1 cellular context compared by ENCODE assay signal in the genomic region with DNA sequence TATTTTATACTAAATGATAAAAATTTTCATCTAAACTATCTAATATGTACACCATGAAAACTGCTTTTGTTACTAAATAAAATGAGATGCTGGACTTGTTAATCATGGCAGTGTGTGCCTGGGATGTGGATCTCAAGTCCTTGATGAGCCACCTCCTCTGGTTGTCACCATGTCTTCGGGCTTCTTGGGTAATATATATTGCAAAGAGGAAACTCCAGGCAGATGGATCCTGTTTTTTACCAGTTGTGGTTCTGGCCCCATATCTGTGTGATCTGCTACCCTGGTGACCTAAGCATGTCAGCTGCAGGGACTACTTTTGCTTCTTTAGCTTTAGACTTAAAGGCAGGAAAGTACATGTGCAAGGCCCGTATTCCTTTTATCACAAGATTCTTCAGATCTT.
TF ChIP-seq lines count a peak whose summit lies in the region.

No MANE protein-coding gene starts in this region.

TF ChIP-seq in endothelial cell of umbilical vein, 7 proteins besides CTCF, POLR2A, EP300 and RAD21:
- no peak for TF ChIP-seq EZH2 (IDR thresholded peaks at IDR 0.05; ENCODE audit: borderline replicate concordance, low read depth, low read length, severe bottlenecking)
- TF ChIP-seq, protein P1, sequence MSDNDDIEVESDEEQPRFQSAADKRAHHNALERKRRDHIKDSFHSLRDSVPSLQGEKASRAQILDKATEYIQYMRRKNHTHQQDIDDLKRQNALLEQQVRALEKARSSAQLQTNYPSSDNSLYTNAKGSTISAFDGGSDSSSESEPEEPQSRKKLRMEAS (IDR thresholded peaks at IDR 0.05; ENCODE audit: insufficient read depth, insufficient read length), result no peak
- TF ChIP-seq GATA2 (IDR thresholded peaks at IDR 0.05; ENCODE audit: insufficient read depth, insufficient read length, low read depth, low read length), result no peak
- TF ChIP-seq MYC (IDR thresholded peaks at IDR 0.05; ENCODE audit: low read depth, low read length), result no peak
- no peak for TF ChIP-seq JUN (IDR thresholded peaks at IDR 0.05; ENCODE audit: borderline replicate concordance, insufficient read depth, insufficient read length, low read depth)
- no peak for TF ChIP-seq POLR2AphosphoS5 (IDR thresholded peaks at IDR 0.05; ENCODE audit: insufficient read depth, low read depth, low read length)
- TF ChIP-seq FOS (IDR thresholded peaks at IDR 0.05; ENCODE audit: borderline replicate concordance, insufficient read depth, low read length), result no peak
TF ChIP-seq in endothelial cell of umbilical vein: peak in this region for 0.
